1 cellular context compared by ENCODE assay signal in genomic region chr20:62953167-62953838, GRCh38.
TF ChIP-seq lines count a peak whose summit lies in the region.

No MANE protein-coding gene starts in this region.

TF ChIP-seq in GM23338, 12 proteins besides CTCF, POLR2A, EP300 and RAD21 (continued from another document):
- TF ChIP-seq ZNF462 (CRISPR knock-in tag; IDR thresholded peaks at IDR 0.05) (no peak), EZH2phosphoT487 (IDR thresholded peaks at IDR 0.05; ENCODE audit: unreplicated experiment) (no peak), ZNF114 (CRISPR knock-in tag; IDR thresholded peaks at IDR 0.05) (no peak), CREB1 (CRISPR knock-in tag; IDR thresholded peaks at IDR 0.05; ENCODE audit: low read depth) (no peak), NANOG (IDR thresholded peaks at IDR 0.05; ENCODE audit: borderline replicate concordance) (no peak), POLR2AphosphoS5 (IDR thresholded peaks at IDR 0.05; ENCODE audit: low read depth) (no peak), STAT1 (IDR thresholded peaks at IDR 0.05; ENCODE audit: unreplicated experiment) (no peak), JUNB (IDR thresholded peaks at IDR 0.05; ENCODE audit: unreplicated experiment) (no peak)
- TF ChIP-seq, protein P1, sequence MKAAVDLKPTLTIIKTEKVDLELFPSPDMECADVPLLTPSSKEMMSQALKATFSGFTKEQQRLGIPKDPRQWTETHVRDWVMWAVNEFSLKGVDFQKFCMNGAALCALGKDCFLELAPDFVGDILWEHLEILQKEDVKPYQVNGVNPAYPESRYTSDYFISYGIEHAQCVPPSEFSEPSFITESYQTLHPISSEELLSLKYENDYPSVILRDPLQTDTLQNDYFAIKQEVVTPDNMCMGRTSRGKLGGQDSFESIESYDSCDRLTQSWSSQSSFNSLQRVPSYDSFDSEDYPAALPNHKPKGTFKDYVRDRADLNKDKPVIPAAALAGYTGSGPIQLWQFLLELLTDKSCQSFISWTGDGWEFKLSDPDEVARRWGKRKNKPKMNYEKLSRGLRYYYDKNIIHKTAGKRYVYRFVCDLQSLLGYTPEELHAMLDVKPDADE (IDR thresholded peaks at IDR 0.05), result no peak
- TF ChIP-seq, protein P2, sequence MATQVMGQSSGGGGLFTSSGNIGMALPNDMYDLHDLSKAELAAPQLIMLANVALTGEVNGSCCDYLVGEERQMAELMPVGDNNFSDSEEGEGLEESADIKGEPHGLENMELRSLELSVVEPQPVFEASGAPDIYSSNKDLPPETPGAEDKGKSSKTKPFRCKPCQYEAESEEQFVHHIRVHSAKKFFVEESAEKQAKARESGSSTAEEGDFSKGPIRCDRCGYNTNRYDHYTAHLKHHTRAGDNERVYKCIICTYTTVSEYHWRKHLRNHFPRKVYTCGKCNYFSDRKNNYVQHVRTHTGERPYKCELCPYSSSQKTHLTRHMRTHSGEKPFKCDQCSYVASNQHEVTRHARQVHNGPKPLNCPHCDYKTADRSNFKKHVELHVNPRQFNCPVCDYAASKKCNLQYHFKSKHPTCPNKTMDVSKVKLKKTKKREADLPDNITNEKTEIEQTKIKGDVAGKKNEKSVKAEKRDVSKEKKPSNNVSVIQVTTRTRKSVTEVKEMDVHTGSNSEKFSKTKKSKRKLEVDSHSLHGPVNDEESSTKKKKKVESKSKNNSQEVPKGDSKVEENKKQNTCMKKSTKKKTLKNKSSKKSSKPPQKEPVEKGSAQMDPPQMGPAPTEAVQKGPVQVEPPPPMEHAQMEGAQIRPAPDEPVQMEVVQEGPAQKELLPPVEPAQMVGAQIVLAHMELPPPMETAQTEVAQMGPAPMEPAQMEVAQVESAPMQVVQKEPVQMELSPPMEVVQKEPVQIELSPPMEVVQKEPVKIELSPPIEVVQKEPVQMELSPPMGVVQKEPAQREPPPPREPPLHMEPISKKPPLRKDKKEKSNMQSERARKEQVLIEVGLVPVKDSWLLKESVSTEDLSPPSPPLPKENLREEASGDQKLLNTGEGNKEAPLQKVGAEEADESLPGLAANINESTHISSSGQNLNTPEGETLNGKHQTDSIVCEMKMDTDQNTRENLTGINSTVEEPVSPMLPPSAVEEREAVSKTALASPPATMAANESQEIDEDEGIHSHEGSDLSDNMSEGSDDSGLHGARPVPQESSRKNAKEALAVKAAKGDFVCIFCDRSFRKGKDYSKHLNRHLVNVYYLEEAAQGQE (IDR thresholded peaks at IDR 0.05; ENCODE audit: unreplicated experiment), result no peak
